In genomic region chr4:48804584-48805301, GRCh38 we compare ENCODE assay signal across 1 cellular context.
A peak's percentile ranks its signal among the peaks of the same experiment; 100 is the strongest.
TF ChIP-seq lines count a peak whose summit lies in the region.

No MANE protein-coding gene starts in this region.

TF ChIP-seq in HepG2, 621 proteins besides CTCF, POLR2A, EP300 and RAD21 (continued from another document and continues in another):
- TF ChIP-seq, protein P1, sequence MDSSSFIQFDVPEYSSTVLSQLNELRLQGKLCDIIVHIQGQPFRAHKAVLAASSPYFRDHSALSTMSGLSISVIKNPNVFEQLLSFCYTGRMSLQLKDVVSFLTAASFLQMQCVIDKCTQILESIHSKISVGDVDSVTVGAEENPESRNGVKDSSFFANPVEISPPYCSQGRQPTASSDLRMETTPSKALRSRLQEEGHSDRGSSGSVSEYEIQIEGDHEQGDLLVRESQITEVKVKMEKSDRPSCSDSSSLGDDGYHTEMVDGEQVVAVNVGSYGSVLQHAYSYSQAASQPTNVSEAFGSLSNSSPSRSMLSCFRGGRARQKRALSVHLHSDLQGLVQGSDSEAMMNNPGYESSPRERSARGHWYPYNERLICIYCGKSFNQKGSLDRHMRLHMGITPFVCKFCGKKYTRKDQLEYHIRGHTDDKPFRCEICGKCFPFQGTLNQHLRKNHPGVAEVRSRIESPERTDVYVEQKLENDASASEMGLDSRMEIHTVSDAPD (CRISPR knock-in tag; IDR thresholded peaks at IDR 0.05), result no peak
- TF ChIP-seq, protein P2, sequence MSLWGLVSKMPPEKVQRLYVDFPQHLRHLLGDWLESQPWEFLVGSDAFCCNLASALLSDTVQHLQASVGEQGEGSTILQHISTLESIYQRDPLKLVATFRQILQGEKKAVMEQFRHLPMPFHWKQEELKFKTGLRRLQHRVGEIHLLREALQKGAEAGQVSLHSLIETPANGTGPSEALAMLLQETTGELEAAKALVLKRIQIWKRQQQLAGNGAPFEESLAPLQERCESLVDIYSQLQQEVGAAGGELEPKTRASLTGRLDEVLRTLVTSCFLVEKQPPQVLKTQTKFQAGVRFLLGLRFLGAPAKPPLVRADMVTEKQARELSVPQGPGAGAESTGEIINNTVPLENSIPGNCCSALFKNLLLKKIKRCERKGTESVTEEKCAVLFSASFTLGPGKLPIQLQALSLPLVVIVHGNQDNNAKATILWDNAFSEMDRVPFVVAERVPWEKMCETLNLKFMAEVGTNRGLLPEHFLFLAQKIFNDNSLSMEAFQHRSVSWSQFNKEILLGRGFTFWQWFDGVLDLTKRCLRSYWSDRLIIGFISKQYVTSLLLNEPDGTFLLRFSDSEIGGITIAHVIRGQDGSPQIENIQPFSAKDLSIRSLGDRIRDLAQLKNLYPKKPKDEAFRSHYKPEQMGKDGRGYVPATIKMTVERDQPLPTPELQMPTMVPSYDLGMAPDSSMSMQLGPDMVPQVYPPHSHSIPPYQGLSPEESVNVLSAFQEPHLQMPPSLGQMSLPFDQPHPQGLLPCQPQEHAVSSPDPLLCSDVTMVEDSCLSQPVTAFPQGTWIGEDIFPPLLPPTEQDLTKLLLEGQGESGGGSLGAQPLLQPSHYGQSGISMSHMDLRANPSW (CRISPR knock-in tag; IDR thresholded peaks at IDR 0.05; ENCODE audit: borderline replicate concordance), result no peak
- TF ChIP-seq ZNF607 (CRISPR knock-in tag; IDR thresholded peaks at IDR 0.05; ENCODE audit: borderline replicate concordance) (no peak), ZNF800 (CRISPR knock-in tag; IDR thresholded peaks at IDR 0.05) (no peak), ELF3 (CRISPR knock-in tag; IDR thresholded peaks at IDR 0.05) (peak; percentile 39; the same call in 1 of the 2 replicates), NR2F6 (IDR thresholded peaks at IDR 0.05) (peak; percentile 89), NR2F6 (CRISPR knock-in tag; IDR thresholded peaks at IDR 0.05) (peak; percentile 86), ZSCAN29 (CRISPR knock-in tag; conservative IDR thresholded peaks at IDR 0.05) (no peak), ZSCAN30 (CRISPR knock-in tag; IDR thresholded peaks at IDR 0.05) (no peak), ZNF513 (CRISPR knock-in tag; conservative IDR thresholded peaks at IDR 0.05) (no peak), NR2C2 (CRISPR knock-in tag; IDR thresholded peaks at IDR 0.05; ENCODE audit: borderline replicate concordance) (peak; percentile 91), ZBED4 (CRISPR knock-in tag; IDR thresholded peaks at IDR 0.05; ENCODE audit: borderline replicate concordance) (no peak), CCDC6 (CRISPR knock-in tag; IDR thresholded peaks at IDR 0.05) (no peak), GATAD2A (CRISPR knock-in tag; IDR thresholded peaks at IDR 0.05) (0 out of 2 replicates have a peak, but pooled peaks have one; percentile 17), IKZF4 (CRISPR knock-in tag; IDR thresholded peaks at IDR 0.05; ENCODE audit: borderline replicate concordance, low read depth, not compliant biosample characterization) (no peak), FOXP4 (CRISPR knock-in tag; IDR thresholded peaks at IDR 0.05) (no peak), KLF16 (CRISPR knock-in tag; IDR thresholded peaks at IDR 0.05) (no peak), ZNF713 (CRISPR knock-in tag; IDR thresholded peaks at IDR 0.05) (no peak), ZBTB21 (CRISPR knock-in tag; IDR thresholded peaks at IDR 0.05) (no peak), FOXA3 (CRISPR knock-in tag; IDR thresholded peaks at IDR 0.05) (0 out of 2 replicates have a peak, but pooled peaks have one; percentile 11), CCAR2 (optimal IDR thresholded peaks at IDR 0.05; ENCODE audit: low read depth, low read length) (no peak), NCOA1 (CRISPR knock-in tag; IDR thresholded peaks at IDR 0.05) (no peak), SNAPC2 (CRISPR knock-in tag; IDR thresholded peaks at IDR 0.05) (no peak), ZNF746 (CRISPR knock-in tag; IDR thresholded peaks at IDR 0.05) (no peak), AKAP8 (CRISPR knock-in tag; IDR thresholded peaks at IDR 0.05) (no peak), IRX3 (CRISPR knock-in tag; IDR thresholded peaks at IDR 0.05; ENCODE audit: borderline replicate concordance, low read depth) (no peak), ZNF44 (CRISPR knock-in tag; IDR thresholded peaks at IDR 0.05) (no peak), GABPB1 (CRISPR knock-in tag; IDR thresholded peaks at IDR 0.05) (peak; percentile 44; the same call in 1 of the 2 replicates), SMARCC2 (IDR thresholded peaks at IDR 0.05) (no peak), ZSCAN20 (CRISPR knock-in tag; IDR thresholded peaks at IDR 0.05; ENCODE audit: borderline replicate concordance) (no peak), ZMAT3 (CRISPR knock-in tag; conservative IDR thresholded peaks at IDR 0.05) (no peak), ZNF598 (CRISPR knock-in tag; IDR thresholded peaks at IDR 0.05; ENCODE audit: borderline replicate concordance) (no peak), ZNF484 (CRISPR knock-in tag; IDR thresholded peaks at IDR 0.05; ENCODE audit: borderline replicate concordance, low read depth) (no peak), SOX6 (IDR thresholded peaks at IDR 0.05) (no peak), SOX6 (CRISPR knock-in tag; IDR thresholded peaks at IDR 0.05) (peak; percentile 26; the same call in 1 of the 2 replicates), GABPA (IDR thresholded peaks at IDR 0.05; ENCODE audit: low read depth, low read length) (0 out of 2 replicates have a peak, but pooled peaks have one; percentile 25), GABPA (CRISPR knock-in tag; IDR thresholded peaks at IDR 0.05; ENCODE audit: low read depth) (peak; percentile 72), PBX3 (CRISPR knock-in tag; IDR thresholded peaks at IDR 0.05; ENCODE audit: borderline replicate concordance) (no peak), SIN3B (IDR thresholded peaks at IDR 0.05; ENCODE audit: low read length) (no peak), ZNF30 (CRISPR knock-in tag; IDR thresholded peaks at IDR 0.05) (no peak), ZNF530 (CRISPR knock-in tag; IDR thresholded peaks at IDR 0.05; ENCODE audit: low read depth) (no peak)
- TF ChIP-seq, protein P3, sequence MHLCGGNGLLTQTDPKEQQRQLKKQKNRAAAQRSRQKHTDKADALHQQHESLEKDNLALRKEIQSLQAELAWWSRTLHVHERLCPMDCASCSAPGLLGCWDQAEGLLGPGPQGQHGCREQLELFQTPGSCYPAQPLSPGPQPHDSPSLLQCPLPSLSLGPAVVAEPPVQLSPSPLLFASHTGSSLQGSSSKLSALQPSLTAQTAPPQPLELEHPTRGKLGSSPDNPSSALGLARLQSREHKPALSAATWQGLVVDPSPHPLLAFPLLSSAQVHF (CRISPR knock-in tag; IDR thresholded peaks at IDR 0.05), result no peak
- TF ChIP-seq, protein P4, sequence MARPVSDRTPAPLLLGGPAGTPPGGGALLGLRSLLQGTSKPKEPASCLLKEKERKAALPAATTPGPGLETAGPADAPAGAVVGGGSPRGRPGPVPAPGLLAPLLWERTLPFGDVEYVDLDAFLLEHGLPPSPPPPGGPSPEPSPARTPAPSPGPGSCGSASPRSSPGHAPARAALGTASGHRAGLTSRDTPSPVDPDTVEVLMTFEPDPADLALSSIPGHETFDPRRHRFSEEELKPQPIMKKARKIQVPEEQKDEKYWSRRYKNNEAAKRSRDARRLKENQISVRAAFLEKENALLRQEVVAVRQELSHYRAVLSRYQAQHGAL (CRISPR knock-in tag; IDR thresholded peaks at IDR 0.05; ENCODE audit: not compliant biosample characterization), result no peak
- TF ChIP-seq, protein P5, sequence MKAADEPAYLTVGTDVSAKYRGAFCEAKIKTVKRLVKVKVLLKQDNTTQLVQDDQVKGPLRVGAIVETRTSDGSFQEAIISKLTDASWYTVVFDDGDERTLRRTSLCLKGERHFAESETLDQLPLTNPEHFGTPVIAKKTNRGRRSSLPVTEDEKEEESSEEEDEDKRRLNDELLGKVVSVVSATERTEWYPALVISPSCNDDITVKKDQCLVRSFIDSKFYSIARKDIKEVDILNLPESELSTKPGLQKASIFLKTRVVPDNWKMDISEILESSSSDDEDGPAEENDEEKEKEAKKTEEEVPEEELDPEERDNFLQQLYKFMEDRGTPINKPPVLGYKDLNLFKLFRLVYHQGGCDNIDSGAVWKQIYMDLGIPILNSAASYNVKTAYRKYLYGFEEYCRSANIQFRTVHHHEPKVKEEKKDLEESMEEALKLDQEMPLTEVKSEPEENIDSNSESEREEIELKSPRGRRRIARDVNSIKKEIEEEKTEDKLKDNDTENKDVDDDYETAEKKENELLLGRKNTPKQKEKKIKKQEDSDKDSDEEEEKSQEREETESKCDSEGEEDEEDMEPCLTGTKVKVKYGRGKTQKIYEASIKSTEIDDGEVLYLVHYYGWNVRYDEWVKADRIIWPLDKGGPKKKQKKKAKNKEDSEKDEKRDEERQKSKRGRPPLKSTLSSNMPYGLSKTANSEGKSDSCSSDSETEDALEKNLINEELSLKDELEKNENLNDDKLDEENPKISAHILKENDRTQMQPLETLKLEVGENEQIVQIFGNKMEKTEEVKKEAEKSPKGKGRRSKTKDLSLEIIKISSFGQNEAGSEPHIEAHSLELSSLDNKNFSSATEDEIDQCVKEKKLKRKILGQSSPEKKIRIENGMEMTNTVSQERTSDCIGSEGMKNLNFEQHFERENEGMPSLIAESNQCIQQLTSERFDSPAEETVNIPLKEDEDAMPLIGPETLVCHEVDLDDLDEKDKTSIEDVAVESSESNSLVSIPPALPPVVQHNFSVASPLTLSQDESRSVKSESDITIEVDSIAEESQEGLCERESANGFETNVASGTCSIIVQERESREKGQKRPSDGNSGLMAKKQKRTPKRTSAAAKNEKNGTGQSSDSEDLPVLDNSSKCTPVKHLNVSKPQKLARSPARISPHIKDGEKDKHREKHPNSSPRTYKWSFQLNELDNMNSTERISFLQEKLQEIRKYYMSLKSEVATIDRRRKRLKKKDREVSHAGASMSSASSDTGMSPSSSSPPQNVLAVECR (CRISPR knock-in tag; IDR thresholded peaks at IDR 0.05; ENCODE audit: borderline replicate concordance), result no peak
